34 cellular contexts compared by ENCODE assay signal in genomic region chrX:8548446-8548845, GRCh38.
"Had no signal": no experiment of that assay in that cellular context is flagged by ENCODE, and none has a peak within 500 bp of the region (broad histone marks: within the 10 kb centered on the region; RNA-seq: fewer than 3 reads in every experiment).

No MANE protein-coding gene starts in this region.

- H3K36me3 ChIP-seq: adrenal gland, ascending aorta, cardiac muscle cell, gastrocnemius medialis, heart left ventricle, WERI-Rb-1 had no signal

- H3K27me3 ChIP-seq: adrenal gland, ascending aorta, body of pancreas, cardiac muscle cell, gastrocnemius medialis, heart left ventricle had no signal

- H3K4me3 Mint-ChIP-seq: activated B cell treated with CpG ODN at 0.5 μM for 24 hours; activated CD4-positive, alpha-beta memory T cell treated with anti-CD3 and anti-CD28 coated beads for 36 hours; activated CD4-positive, alpha-beta T cell treated with anti-CD3 and anti-CD28 coated beads for 36 hours; activated CD4-positive, alpha-beta T cell treated with anti-CD3 and anti-CD28 coated beads, Interleukin-2, amount 10 ng/mL, durations not matched to agents 24 days and 14 days; activated CD8-positive, alpha-beta memory T cell treated with anti-CD3 and anti-CD28 coated beads, Interleukin-2, amount 10 ng/mL, durations not matched to agents 7 days and 5 days; activated CD8-positive, alpha-beta T cell treated with anti-CD3 and anti-CD28 coated beads, Interleukin-2, amount 10 ng/mL, durations not matched to agents 7 days and 5 days; activated naive CD4-positive, alpha-beta T cell treated with anti-CD3 and anti-CD28 coated beads for 36 hours; activated naive CD4-positive, alpha-beta T cell treated with anti-CD3 and anti-CD28 coated beads, Interleukin-2, amount 50 U/mL, for 24 hours; activated naive CD8-positive, alpha-beta T cell treated with anti-CD3 and anti-CD28 coated beads for 36 hours; activated naive CD8-positive, alpha-beta T cell treated with anti-CD3 and anti-CD28 coated beads, Interleukin-2, amount 50 U/mL, for 24 hours; activated T-helper 1 cell treated with anti-CD3 and anti-CD28 coated beads, Interleukin-12 subunit alpha, Interleukin-12 subunit beta, Interleukin-2, Interleukin-4 antibody, amounts not matched to agents 30 ng/mL and 10 ng/mL and 1 ng/mL, durations not matched to agents 14 hours and 24 hours and 36 hours; central memory CD8-positive, alpha-beta T cell; dendritic cell treated with granulocyte-macrophage colony-stimulating factor and Interleukin-4, amounts not matched to agents 40 ng/mL and 50 ng/mL, for 4 days; effector memory CD8-positive, alpha-beta T cell; T-helper 17 cell; T-helper 2 cell treated with Interferon-gamma antibody and Interleukin-4, amounts not matched to agents 5 μg/mL and 100 μg/mL, for 36 hours had no signal

- H3K27ac ChIP-seq: adrenal gland, ascending aorta, body of pancreas, cardiac muscle cell, coronary artery, dorsolateral prefrontal cortex, gastrocnemius medialis, heart left ventricle, WERI-Rb-1 had no signal

- H3K4me1 Mint-ChIP-seq: activated B cell treated with CpG ODN at 0.5 μM for 24 hours; activated CD4-positive, alpha-beta T cell treated with anti-CD3 and anti-CD28 coated beads for 36 hours; activated CD4-positive, alpha-beta T cell treated with anti-CD3 and anti-CD28 coated beads, Interleukin-2, amount 10 ng/mL, durations not matched to agents 24 days and 14 days; activated CD8-positive, alpha-beta memory T cell treated with anti-CD3 and anti-CD28 coated beads, Interleukin-2, amount 10 ng/mL, durations not matched to agents 7 days and 5 days; activated naive CD4-positive, alpha-beta T cell treated with anti-CD3 and anti-CD28 coated beads, Interleukin-2, amount 50 U/mL, for 24 hours; activated naive CD8-positive, alpha-beta T cell treated with anti-CD3 and anti-CD28 coated beads for 36 hours; activated naive CD8-positive, alpha-beta T cell treated with anti-CD3 and anti-CD28 coated beads, Interleukin-2, amount 50 U/mL, for 24 hours; central memory CD8-positive, alpha-beta T cell; T-helper 17 cell had no signal

- H3K27ac Mint-ChIP-seq: activated B cell treated with CpG ODN at 0.5 μM for 24 hours; activated CD4-positive, alpha-beta memory T cell treated with anti-CD3 and anti-CD28 coated beads for 36 hours; activated CD4-positive, alpha-beta T cell treated with anti-CD3 and anti-CD28 coated beads for 36 hours; activated CD4-positive, alpha-beta T cell treated with anti-CD3 and anti-CD28 coated beads, Interleukin-2, amount 10 ng/mL, durations not matched to agents 24 days and 14 days; activated CD8-positive, alpha-beta memory T cell treated with anti-CD3 and anti-CD28 coated beads, Interleukin-2, amount 10 ng/mL, durations not matched to agents 7 days and 5 days; activated CD8-positive, alpha-beta T cell treated with anti-CD3 and anti-CD28 coated beads, Interleukin-2, amount 10 ng/mL, durations not matched to agents 7 days and 5 days; activated naive CD4-positive, alpha-beta T cell treated with anti-CD3 and anti-CD28 coated beads for 36 hours; activated naive CD4-positive, alpha-beta T cell treated with anti-CD3 and anti-CD28 coated beads, Interleukin-2, amount 50 U/mL, for 24 hours; activated naive CD8-positive, alpha-beta T cell treated with anti-CD3 and anti-CD28 coated beads for 36 hours; activated naive CD8-positive, alpha-beta T cell treated with anti-CD3 and anti-CD28 coated beads, Interleukin-2, amount 50 U/mL, for 24 hours; activated T-helper 1 cell treated with anti-CD3 and anti-CD28 coated beads, Interleukin-12 subunit alpha, Interleukin-12 subunit beta, Interleukin-2, Interleukin-4 antibody, amounts not matched to agents 30 ng/mL and 10 ng/mL and 1 ng/mL, durations not matched to agents 14 hours and 24 hours and 36 hours; activated T-helper 2 cell treated with anti-CD3 and anti-CD28 coated beads, Interferon-gamma antibody, Interleukin-2, Interleukin-4, amounts not matched to agents 10 μg/mL and 5 μg/mL and 100 μg/mL, durations not matched to agents 14 hours and 24 hours and 36 hours; dendritic cell treated with granulocyte-macrophage colony-stimulating factor and Interleukin-4, amounts not matched to agents 40 ng/mL and 50 ng/mL, for 4 days; effector memory CD8-positive, alpha-beta T cell; T-helper 17 cell; T-helper 2 cell treated with Interferon-gamma antibody and Interleukin-4, amounts not matched to agents 5 μg/mL and 100 μg/mL, for 36 hours had no signal

- H3K4me1 ChIP-seq: ascending aorta, body of pancreas, gastrocnemius medialis, heart left ventricle had no signal

- H3K9me3 Mint-ChIP-seq: activated B cell treated with CpG ODN at 0.5 μM for 24 hours; activated CD4-positive, alpha-beta memory T cell treated with anti-CD3 and anti-CD28 coated beads for 36 hours; activated CD4-positive, alpha-beta T cell treated with anti-CD3 and anti-CD28 coated beads, Interleukin-2, amount 10 ng/mL, durations not matched to agents 24 days and 14 days; activated naive CD4-positive, alpha-beta T cell treated with anti-CD3 and anti-CD28 coated beads for 36 hours; activated naive CD4-positive, alpha-beta T cell treated with anti-CD3 and anti-CD28 coated beads, Interleukin-2, amount 50 U/mL, for 24 hours; activated naive CD8-positive, alpha-beta T cell treated with anti-CD3 and anti-CD28 coated beads for 36 hours; activated naive CD8-positive, alpha-beta T cell treated with anti-CD3 and anti-CD28 coated beads, Interleukin-2, amount 50 U/mL, for 24 hours; activated T-helper 2 cell treated with anti-CD3 and anti-CD28 coated beads, Interferon-gamma antibody, Interleukin-2, Interleukin-4, amounts not matched to agents 10 μg/mL and 5 μg/mL and 100 μg/mL, durations not matched to agents 14 hours and 24 hours and 36 hours; dendritic cell treated with granulocyte-macrophage colony-stimulating factor and Interleukin-4, amounts not matched to agents 40 ng/mL and 50 ng/mL, for 4 days; effector memory CD8-positive, alpha-beta T cell; T-helper 2 cell treated with Interferon-gamma antibody and Interleukin-4, amounts not matched to agents 5 μg/mL and 100 μg/mL, for 36 hours had no signal

- H3K4me3 ChIP-seq: adrenal gland, ascending aorta, body of pancreas, cardiac muscle cell, coronary artery, dorsolateral prefrontal cortex, gastrocnemius medialis, heart left ventricle had no signal

- H3K36me3 Mint-ChIP-seq: activated CD4-positive, alpha-beta memory T cell treated with anti-CD3 and anti-CD28 coated beads for 36 hours; activated CD8-positive, alpha-beta memory T cell treated with anti-CD3 and anti-CD28 coated beads, Interleukin-2, amount 10 ng/mL, durations not matched to agents 7 days and 5 days; activated naive CD4-positive, alpha-beta T cell treated with anti-CD3 and anti-CD28 coated beads, Interleukin-2, amount 50 U/mL, for 24 hours; activated naive CD8-positive, alpha-beta T cell treated with anti-CD3 and anti-CD28 coated beads for 36 hours had no signal

- DNase-seq: activated B cell treated with CpG ODN at 0.5 μM for 24 hours; activated CD4-positive, alpha-beta memory T cell treated with anti-CD3 and anti-CD28 coated beads for 36 hours; activated CD4-positive, alpha-beta T cell treated with anti-CD3 and anti-CD28 coated beads for 36 hours; activated CD4-positive, alpha-beta T cell treated with anti-CD3 and anti-CD28 coated beads, Interleukin-2, amount 10 ng/mL, durations not matched to agents 24 days and 14 days; activated CD8-positive, alpha-beta memory T cell treated with anti-CD3 and anti-CD28 coated beads, Interleukin-2, amount 10 ng/mL, durations not matched to agents 7 days and 5 days; activated CD8-positive, alpha-beta memory T cell treated with anti-CD3 and anti-CD28 coated beads, Interleukin-2, amount 50 U/mL, for 4 hours; activated CD8-positive, alpha-beta T cell treated with anti-CD3 and anti-CD28 coated beads, Interleukin-2, amount 10 ng/mL, durations not matched to agents 7 days and 5 days; activated effector memory CD4-positive, alpha-beta T cell treated with anti-CD3 and anti-CD28 coated beads, Interleukin-2, amount 50 U/mL, for 16 hours; activated naive CD4-positive, alpha-beta T cell treated with anti-CD3 and anti-CD28 coated beads for 36 hours; activated naive CD8-positive, alpha-beta T cell treated with anti-CD3 and anti-CD28 coated beads for 36 hours; activated naive CD8-positive, alpha-beta T cell treated with anti-CD3 and anti-CD28 coated beads, Interleukin-2, amount 50 U/mL, for 24 hours; activated T-cell treated with anti-CD3 and anti-CD28 coated beads, Interleukin-2, amount 50 U/mL, for 1 hour; activated T-cell treated with anti-CD3 and anti-CD28 coated beads, Interleukin-2, amount 50 U/mL, for 48 hours; adrenal gland; body of pancreas; dorsolateral prefrontal cortex; effector memory CD8-positive, alpha-beta T cell; foreskin fibroblast; gastrocnemius medialis; glutamatergic neuron; heart left ventricle; T-helper 1 cell; T-helper 17 cell; T1000; WERI-Rb-1 had no signal

- H3K27me3 Mint-ChIP-seq: activated B cell treated with CpG ODN at 0.5 μM for 24 hours; activated CD4-positive, alpha-beta memory T cell treated with anti-CD3 and anti-CD28 coated beads for 36 hours; activated CD4-positive, alpha-beta T cell treated with anti-CD3 and anti-CD28 coated beads for 36 hours; activated CD4-positive, alpha-beta T cell treated with anti-CD3 and anti-CD28 coated beads, Interleukin-2, amount 10 ng/mL, durations not matched to agents 24 days and 14 days; activated CD8-positive, alpha-beta memory T cell treated with anti-CD3 and anti-CD28 coated beads, Interleukin-2, amount 10 ng/mL, durations not matched to agents 7 days and 5 days; activated naive CD4-positive, alpha-beta T cell treated with anti-CD3 and anti-CD28 coated beads, Interleukin-2, amount 50 U/mL, for 24 hours; activated naive CD8-positive, alpha-beta T cell treated with anti-CD3 and anti-CD28 coated beads for 36 hours; activated naive CD8-positive, alpha-beta T cell treated with anti-CD3 and anti-CD28 coated beads, Interleukin-2, amount 50 U/mL, for 24 hours; central memory CD8-positive, alpha-beta T cell; dendritic cell treated with granulocyte-macrophage colony-stimulating factor and Interleukin-4, amounts not matched to agents 40 ng/mL and 50 ng/mL, for 4 days; effector memory CD8-positive, alpha-beta T cell; T-helper 17 cell had no signal

- H3K9me3 ChIP-seq: adrenal gland, ascending aorta, body of pancreas, gastrocnemius medialis, heart left ventricle had no signal
